16 cellular contexts compared by ENCODE assay signal in genomic region chr9:121246821-121247511, GRCh38. TPM values are rescaled to one million over a fixed set of nuclear protein-coding genes. Genes with fewer than 3 reads are reported as not detected.
DNase-seq lines count a peak whose midpoint lies in the region; ATAC-seq, FAIRE-seq and TF ChIP-seq lines count a peak whose summit lies in the region.
"Had no signal": no experiment of that assay in that cellular context is flagged by ENCODE, and none has a peak within 500 bp of the region (broad histone marks: within the 10 kb centered on the region; RNA-seq: fewer than 3 reads in every experiment).

No MANE protein-coding gene starts in this region.

- H3K27me3 ChIP-seq in heart right ventricle (no peaks in the 10 kb centered on the region), astrocyte (ENCODE audit: insufficient read depth, low read length) (no peaks in the 10 kb centered on the region)
- H3K27me3 ChIP-seq: Peyer's patch had no signal

- no peaks in the 10 kb centered on the region for H4K20me1 ChIP-seq in astrocyte (ENCODE audit: insufficient read depth, low read length)

- ATAC-seq in heart right ventricle (peak; percentile 33 to 80 (median 59)), left ventricle myocardium superior (peak; percentile 46), GM18909 (IDR thresholded peaks at IDR 0.05; ENCODE audit: poor library complexity, unreplicated experiment) (no peak), HG03108 (IDR thresholded peaks at IDR 0.05; ENCODE audit: unreplicated experiment) (no peak)
- ATAC-seq: HepG2 had no signal

- peak overlapping the region; percentile 58 for H3K9ac ChIP-seq in astrocyte (ENCODE audit: low read length)

- no peaks in the 10 kb centered on the region for H3K79me2 ChIP-seq in astrocyte (ENCODE audit: insufficient read depth, low read length)

- peaks cover 15% of the 10 kb centered on the region for H3K4me1 Mint-ChIP-seq in astrocyte (ENCODE audit: low read depth, unreplicated experiment)
- no peaks in the 10 kb centered on the region for H3K4me1 Mint-ChIP-seq in activated naive CD4-positive, alpha-beta T cell treated with anti-CD3 and anti-CD28 coated beads, Interleukin-2, amount 10 ng/mL, durations not matched to agents 7 days and 5 days
- H3K4me1 Mint-ChIP-seq: central memory CD8-positive, alpha-beta T cell had no signal

- H3K36me3 Mint-ChIP-seq in astrocyte (ENCODE audit: low read depth, unreplicated experiment): peaks cover 4% of the 10 kb centered on the region
- no peaks in the 10 kb centered on the region for H3K36me3 Mint-ChIP-seq in activated naive CD4-positive, alpha-beta T cell treated with anti-CD3 and anti-CD28 coated beads, Interleukin-2, amount 10 ng/mL, durations not matched to agents 7 days and 5 days

- H3K27ac ChIP-seq in heart right ventricle: peak overlapping the region in 3 of 10 donors; percentile 8 to 34 (median 19)
- peak overlapping the region; percentile 90 for H3K27ac ChIP-seq in astrocyte (ENCODE audit: low read depth, low read length)
- H3K27ac ChIP-seq: Peyer's patch, WERI-Rb-1 had no signal

- H3K4me1 ChIP-seq in heart right ventricle (peaks cover 0 to 29% (median 0%) of the 10 kb centered on the region in 9 donors), astrocyte (ENCODE audit: insufficient read depth, low read length) (peaks cover 17% of the 10 kb centered on the region)
- H3K4me1 ChIP-seq: Peyer's patch had no signal

- peaks cover 10% of the 10 kb centered on the region for H3K9me3 Mint-ChIP-seq in astrocyte (ENCODE audit: unreplicated experiment)
- no peaks in the 10 kb centered on the region for H3K9me3 Mint-ChIP-seq in activated naive CD4-positive, alpha-beta T cell treated with anti-CD3 and anti-CD28 coated beads, Interleukin-2, amount 10 ng/mL, durations not matched to agents 7 days and 5 days
- H3K9me3 Mint-ChIP-seq: central memory CD8-positive, alpha-beta T cell had no signal

- intact Hi-C loops in heart right ventricle (cut with DNase I): no loop called here
- intact Hi-C loops in cardiac septum (cut with DNase I): no loop called here
- intact Hi-C loops in left ventricle myocardium superior (cut with micrococcal nuclease): no loop called here

- H2AFZ ChIP-seq in astrocyte (ENCODE audit: low read depth, low read length): peak overlapping the region; percentile 25

- peak overlapping the region; percentile 70 for H3K4me2 ChIP-seq in astrocyte (ENCODE audit: low read length)

- CTCF ChIA-PET in activated naive CD4-positive, alpha-beta T cell treated with anti-CD3 and anti-CD28 coated beads, Interleukin-2, amount 10 ng/mL, durations not matched to agents 7 days and 5 days (lab: Charles Lee): interaction anchor here (2.7 kb wide), 1 partner anchor 24 kb away, joined by 8 read pairs; no protein-coding TSS in a partner anchor

- WGBS in heart right ventricle, 2 donors: 61 to 66% methylated on average over 11 of the region's 11 CpGs

- H3K4me3 ChIP-seq in heart right ventricle (no peak overlapping the region), astrocyte (ENCODE audit: insufficient read depth, low read depth, low read length) (peak overlapping the region; percentile 20)
- H3K4me3 ChIP-seq: Peyer's patch had no signal

- DNase-seq in heart right ventricle (peak in 1 of 2 donors; percentile 28), cardiac septum (ENCODE audit: low spot score) (no peak), astrocyte (ENCODE audit: low read depth) (peak; percentile 94), left ventricle myocardium superior (no peak), NCI-H1694 treated with DMSO at 0.1 percent for 48 hours (lab: John Stamatoyannopoulos, UW) (no peak)
- DNase-seq in activated naive CD4-positive, alpha-beta T cell treated with anti-CD3 and anti-CD28 coated beads, Interleukin-2, amount 10 ng/mL, durations not matched to agents 7 days and 5 days: no peak
- DNase-seq: activated T-cell treated with anti-CD3 and anti-CD28 coated beads, Interleukin-2, amount 50 U/mL, for 24 hours; foreskin melanocyte; Peyer's patch; stimulated activated CD4-positive, alpha-beta T cell treated with anti-CD3 and anti-CD28 coated beads, Interleukin-2, amount 100 ng/mL, for 24 hours; WERI-Rb-1 had no signal

- no peak overlapping the region for H3K4me3 Mint-ChIP-seq in astrocyte (ENCODE audit: unreplicated experiment)
- H3K4me3 Mint-ChIP-seq in activated naive CD4-positive, alpha-beta T cell treated with anti-CD3 and anti-CD28 coated beads, Interleukin-2, amount 10 ng/mL, durations not matched to agents 7 days and 5 days: no peak overlapping the region
- H3K4me3 Mint-ChIP-seq: activated T-cell treated with anti-CD3 and anti-CD28 coated beads, Interleukin-2, amount 50 U/mL, for 24 hours; central memory CD8-positive, alpha-beta T cell; stimulated activated naive CD8-positive, alpha-beta T cell treated with anti-CD3 and anti-CD28 coated beads, Interleukin-15, Interleukin-2, amounts not matched to agents 100 ng/mL and 50 ng/mL, for 24 hours had no signal

- H3K9me3 ChIP-seq in heart right ventricle (peaks cover 0 to 13% (median 6%) of the 10 kb centered on the region in 11 donors), astrocyte (ENCODE audit: insufficient read depth, low read depth, low read length) (no peaks in the 10 kb centered on the region)
- H3K9me3 ChIP-seq: Peyer's patch had no signal

- no peaks in the 10 kb centered on the region for H3K27me3 Mint-ChIP-seq in astrocyte (ENCODE audit: low read depth, unreplicated experiment)
- no peaks in the 10 kb centered on the region for H3K27me3 Mint-ChIP-seq in activated naive CD4-positive, alpha-beta T cell treated with anti-CD3 and anti-CD28 coated beads, Interleukin-2, amount 10 ng/mL, durations not matched to agents 7 days and 5 days
- H3K27me3 Mint-ChIP-seq: activated T-cell treated with anti-CD3 and anti-CD28 coated beads, Interleukin-2, amount 50 U/mL, for 24 hours; central memory CD8-positive, alpha-beta T cell; stimulated activated naive CD8-positive, alpha-beta T cell treated with anti-CD3 and anti-CD28 coated beads, Interleukin-15, Interleukin-2, amounts not matched to agents 100 ng/mL and 50 ng/mL, for 24 hours had no signal

- peak overlapping the region; percentile 92 for H3K27ac Mint-ChIP-seq in astrocyte (ENCODE audit: unreplicated experiment)
- no peak overlapping the region for H3K27ac Mint-ChIP-seq in activated naive CD4-positive, alpha-beta T cell treated with anti-CD3 and anti-CD28 coated beads, Interleukin-2, amount 10 ng/mL, durations not matched to agents 7 days and 5 days
- H3K27ac Mint-ChIP-seq: activated T-cell treated with anti-CD3 and anti-CD28 coated beads, Interleukin-2, amount 50 U/mL, for 24 hours; stimulated activated naive CD8-positive, alpha-beta T cell treated with anti-CD3 and anti-CD28 coated beads, Interleukin-15, Interleukin-2, amounts not matched to agents 100 ng/mL and 50 ng/mL, for 24 hours had no signal

- TF ChIP-seq CTCF in heart right ventricle (IDR thresholded peaks at IDR 0.05) (no peak), astrocyte (IDR thresholded peaks at IDR 0.05; ENCODE audit: insufficient read depth, low read depth, low read length) (no peak)

- H3K36me3 ChIP-seq in heart right ventricle (no peaks in the 10 kb centered on the region), astrocyte (ENCODE audit: insufficient read depth, low read length) (no peaks in the 10 kb centered on the region)
- H3K36me3 ChIP-seq: Peyer's patch, WERI-Rb-1 had no signal

- peak; percentile 49 for FAIRE-seq in astrocyte (lab: Jason Lieb, UNC)
- FAIRE-seq: HepG2 had no signal

RNA-seq across cellular contexts. Expression of gene GSN, which starts 21.0 kb away (rescaled TPM):
- total RNA-seq in heart right ventricle (100 to 1,000 TPM; 532 to 861 (median 668) TPM), cardiac septum (855 TPM), astrocyte (260 and 357 TPM in 2 replicates), left ventricle myocardium superior (717 TPM)
- 100 to 1,000 TPM; 360 to 823 TPM for polyA plus RNA-seq in heart right ventricle

RNA-seq across cellular contexts. Expression of gene RAB14, which starts 45.3 kb away (rescaled TPM):
- total RNA-seq in heart right ventricle: 10 to 100 TPM; 45.4 to 60.7 (median 52.1) TPM
- 10 to 100 TPM; 17.6 to 24.1 TPM for polyA plus RNA-seq in heart right ventricle
- 49.9 TPM for total RNA-seq in cardiac septum
- total RNA-seq in astrocyte: 72.1 and 77.0 TPM in 2 replicates
- 57.7 TPM for total RNA-seq in left ventricle myocardium superior

Comparison
In these comparisons a context has a peak if more than half of its experiments do, and no peak if none do; other contexts are left out.
1. ATAC-seq: peak in heart right ventricle (8 of 8) and left ventricle myocardium superior (single experiment); none in GM18909 (single experiment) and HG03108 (single experiment).